Comparison of ENCODE assay signal across 1 cellular context in the genomic region with DNA sequence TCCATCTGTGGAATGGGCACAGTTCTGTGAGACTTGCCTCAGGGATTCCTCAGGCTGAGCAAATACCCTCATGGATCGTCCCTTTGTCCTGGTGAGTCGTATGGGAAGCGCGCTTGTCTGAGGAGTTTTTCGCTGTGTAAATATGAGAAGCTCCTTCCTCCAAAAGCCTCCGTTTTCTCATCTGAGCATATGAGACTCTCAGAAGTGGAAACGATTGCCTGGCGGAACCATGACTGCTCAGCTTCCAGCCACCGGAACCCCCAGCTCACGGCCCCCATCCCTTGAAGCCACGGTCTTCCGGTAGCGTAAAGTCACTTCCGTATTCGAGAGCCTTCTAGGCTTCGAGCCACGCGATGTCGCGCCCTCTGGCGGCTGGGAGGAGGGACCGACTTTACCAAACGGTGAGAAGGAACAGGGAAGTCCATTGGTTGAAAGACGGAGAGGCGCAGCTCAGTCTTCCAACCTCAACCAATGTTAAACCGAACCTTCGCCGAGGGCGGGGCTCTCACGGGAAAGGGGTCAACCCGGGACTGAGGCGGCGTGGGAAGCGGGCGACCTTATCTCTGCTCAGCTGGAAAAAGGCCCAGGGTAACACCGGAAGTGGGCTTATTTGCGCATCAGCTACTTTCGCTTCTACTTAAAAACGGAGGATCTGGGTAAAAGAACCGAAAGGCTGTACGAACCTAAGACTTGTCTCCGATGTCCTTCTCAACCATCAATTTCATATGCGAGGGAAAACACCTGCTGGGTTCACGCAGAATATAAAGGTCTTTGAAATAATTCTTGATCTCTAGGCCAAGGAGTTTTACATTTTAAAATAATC.
TF ChIP-seq lines count a peak whose summit lies in the region.

No MANE protein-coding gene starts in this region.

TF ChIP-seq in K562, 482 proteins besides CTCF, POLR2A, EP300 and RAD21 (continued from another document and continues in another):
- TF ChIP-seq SMC3 (conservative IDR thresholded peaks at IDR 0.05; ENCODE audit: insufficient read depth, low read depth, low read length): no peak; the same call in 1 of the 2 replicates
- TF ChIP-seq MEF2A (IDR thresholded peaks at IDR 0.05; ENCODE audit: control insufficient read depth, low read depth, low read length): no peak
- TF ChIP-seq BHLHE40 (IDR thresholded peaks at IDR 0.05; ENCODE audit: low read length): no peak; the same call in 1 of the 2 replicates
- TF ChIP-seq, protein P1, sequence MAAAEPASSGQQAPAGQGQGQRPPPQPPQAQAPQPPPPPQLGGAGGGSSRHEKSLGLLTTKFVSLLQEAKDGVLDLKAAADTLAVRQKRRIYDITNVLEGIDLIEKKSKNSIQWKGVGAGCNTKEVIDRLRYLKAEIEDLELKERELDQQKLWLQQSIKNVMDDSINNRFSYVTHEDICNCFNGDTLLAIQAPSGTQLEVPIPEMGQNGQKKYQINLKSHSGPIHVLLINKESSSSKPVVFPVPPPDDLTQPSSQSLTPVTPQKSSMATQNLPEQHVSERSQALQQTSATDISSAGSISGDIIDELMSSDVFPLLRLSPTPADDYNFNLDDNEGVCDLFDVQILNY (CRISPR knock-in tag; IDR thresholded peaks at IDR 0.05): no peak
- TF ChIP-seq, protein P2, sequence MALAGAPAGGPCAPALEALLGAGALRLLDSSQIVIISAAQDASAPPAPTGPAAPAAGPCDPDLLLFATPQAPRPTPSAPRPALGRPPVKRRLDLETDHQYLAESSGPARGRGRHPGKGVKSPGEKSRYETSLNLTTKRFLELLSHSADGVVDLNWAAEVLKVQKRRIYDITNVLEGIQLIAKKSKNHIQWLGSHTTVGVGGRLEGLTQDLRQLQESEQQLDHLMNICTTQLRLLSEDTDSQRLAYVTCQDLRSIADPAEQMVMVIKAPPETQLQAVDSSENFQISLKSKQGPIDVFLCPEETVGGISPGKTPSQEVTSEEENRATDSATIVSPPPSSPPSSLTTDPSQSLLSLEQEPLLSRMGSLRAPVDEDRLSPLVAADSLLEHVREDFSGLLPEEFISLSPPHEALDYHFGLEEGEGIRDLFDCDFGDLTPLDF (CRISPR knock-in tag; IDR thresholded peaks at IDR 0.05): peak; percentile 20; the same call in 1 of the 2 replicates
- no peak for TF ChIP-seq SP1 (CRISPR knock-in tag; IDR thresholded peaks at IDR 0.05)
- peak; percentile 88 for TF ChIP-seq SNIP1 (IDR thresholded peaks at IDR 0.05; ENCODE audit: low read depth)
- TF ChIP-seq ELF2 (CRISPR knock-in tag; IDR thresholded peaks at IDR 0.05): peak; percentile 96
- TF ChIP-seq, protein P3, sequence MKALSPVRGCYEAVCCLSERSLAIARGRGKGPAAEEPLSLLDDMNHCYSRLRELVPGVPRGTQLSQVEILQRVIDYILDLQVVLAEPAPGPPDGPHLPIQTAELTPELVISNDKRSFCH (CRISPR knock-in tag; IDR thresholded peaks at IDR 0.05): no peak
- TF ChIP-seq, protein P3 (tag; IDR thresholded peaks at IDR 0.05): peak; percentile 60; the same call in 1 of the 2 replicates
- TF ChIP-seq, protein P4, sequence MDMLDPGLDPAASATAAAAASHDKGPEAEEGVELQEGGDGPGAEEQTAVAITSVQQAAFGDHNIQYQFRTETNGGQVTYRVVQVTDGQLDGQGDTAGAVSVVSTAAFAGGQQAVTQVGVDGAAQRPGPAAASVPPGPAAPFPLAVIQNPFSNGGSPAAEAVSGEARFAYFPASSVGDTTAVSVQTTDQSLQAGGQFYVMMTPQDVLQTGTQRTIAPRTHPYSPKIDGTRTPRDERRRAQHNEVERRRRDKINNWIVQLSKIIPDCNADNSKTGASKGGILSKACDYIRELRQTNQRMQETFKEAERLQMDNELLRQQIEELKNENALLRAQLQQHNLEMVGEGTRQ (CRISPR knock-in tag; IDR thresholded peaks at IDR 0.05): no peak
- TF ChIP-seq RBM39 (optimal IDR thresholded peaks at IDR 0.05; ENCODE audit: low read depth, low read length): no peak
- TF ChIP-seq CEBPG (CRISPR knock-in tag; IDR thresholded peaks at IDR 0.05): no peak
- no peak for TF ChIP-seq CEBPG (tag; conservative IDR thresholded peaks at IDR 0.05 in 1 of 2, IDR thresholded peaks at IDR 0.05 in 1 of 2)
- no peak for TF ChIP-seq NCOA2 (IDR thresholded peaks at IDR 0.05; ENCODE audit: partially characterized antibody in 2 of 2)
- TF ChIP-seq, protein P5, sequence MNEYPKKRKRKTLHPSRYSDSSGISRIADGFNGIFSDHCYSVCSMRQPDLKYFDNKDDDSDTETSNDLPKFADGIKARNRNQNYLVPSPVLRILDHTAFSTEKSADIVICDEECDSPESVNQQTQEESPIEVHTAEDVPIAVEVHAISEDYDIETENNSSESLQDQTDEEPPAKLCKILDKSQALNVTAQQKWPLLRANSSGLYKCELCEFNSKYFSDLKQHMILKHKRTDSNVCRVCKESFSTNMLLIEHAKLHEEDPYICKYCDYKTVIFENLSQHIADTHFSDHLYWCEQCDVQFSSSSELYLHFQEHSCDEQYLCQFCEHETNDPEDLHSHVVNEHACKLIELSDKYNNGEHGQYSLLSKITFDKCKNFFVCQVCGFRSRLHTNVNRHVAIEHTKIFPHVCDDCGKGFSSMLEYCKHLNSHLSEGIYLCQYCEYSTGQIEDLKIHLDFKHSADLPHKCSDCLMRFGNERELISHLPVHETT (CRISPR knock-in tag; conservative IDR thresholded peaks at IDR 0.05 in 1 of 2, IDR thresholded peaks at IDR 0.05 in 1 of 2): peak in 1 of 2 experiments; percentile 80; a peak in 2 of 4 replicates
- TF ChIP-seq KLF16 (IDR thresholded peaks at IDR 0.05): peak; percentile 42; the same call in 1 of the 2 replicates
- peak; percentile 68; the same call in 1 of the 2 replicates for TF ChIP-seq SUPT5H (IDR thresholded peaks at IDR 0.05)
- peak; percentile 68; the same call in 1 of the 2 replicates for TF ChIP-seq NBN (IDR thresholded peaks at IDR 0.05; ENCODE audit: low read depth)
- TF ChIP-seq, protein P6, sequence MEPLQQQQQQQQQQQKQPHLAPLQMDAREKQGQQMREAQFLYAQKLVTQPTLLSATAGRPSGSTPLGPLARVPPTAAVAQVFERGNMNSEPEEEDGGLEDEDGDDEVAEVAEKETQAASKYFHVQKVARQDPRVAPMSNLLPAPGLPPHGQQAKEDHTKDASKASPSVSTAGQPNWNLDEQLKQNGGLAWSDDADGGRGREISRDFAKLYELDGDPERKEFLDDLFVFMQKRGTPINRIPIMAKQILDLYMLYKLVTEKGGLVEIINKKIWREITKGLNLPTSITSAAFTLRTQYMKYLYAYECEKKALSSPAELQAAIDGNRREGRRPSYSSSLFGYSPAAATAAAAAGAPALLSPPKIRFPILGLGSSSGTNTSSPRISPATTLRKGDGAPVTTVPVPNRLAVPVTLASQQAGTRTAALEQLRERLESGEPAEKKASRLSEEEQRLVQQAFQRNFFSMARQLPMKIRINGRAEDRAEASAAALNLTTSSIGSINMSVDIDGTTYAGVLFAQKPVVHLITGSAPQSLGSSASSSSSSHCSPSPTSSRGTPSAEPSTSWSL (CRISPR knock-in tag; IDR thresholded peaks at IDR 0.05; ENCODE audit: borderline replicate concordance): no peak
- no peak for TF ChIP-seq BRF1 (IDR thresholded peaks at IDR 0.05; ENCODE audit: borderline replicate concordance, extremely low read depth, insufficient read length)
- TF ChIP-seq, protein P7, sequence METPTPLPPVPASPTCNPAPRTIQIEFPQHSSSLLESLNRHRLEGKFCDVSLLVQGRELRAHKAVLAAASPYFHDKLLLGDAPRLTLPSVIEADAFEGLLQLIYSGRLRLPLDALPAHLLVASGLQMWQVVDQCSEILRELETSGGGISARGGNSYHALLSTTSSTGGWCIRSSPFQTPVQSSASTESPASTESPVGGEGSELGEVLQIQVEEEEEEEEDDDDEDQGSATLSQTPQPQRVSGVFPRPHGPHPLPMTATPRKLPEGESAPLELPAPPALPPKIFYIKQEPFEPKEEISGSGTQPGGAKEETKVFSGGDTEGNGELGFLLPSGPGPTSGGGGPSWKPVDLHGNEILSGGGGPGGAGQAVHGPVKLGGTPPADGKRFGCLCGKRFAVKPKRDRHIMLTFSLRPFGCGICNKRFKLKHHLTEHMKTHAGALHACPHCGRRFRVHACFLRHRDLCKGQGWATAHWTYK (CRISPR knock-in tag; IDR thresholded peaks at IDR 0.05): no peak
- no peak for TF ChIP-seq NUFIP1 (IDR thresholded peaks at IDR 0.05; ENCODE audit: partially characterized antibody)
- no peak for TF ChIP-seq NFE2L1 (tag; IDR thresholded peaks at IDR 0.05; ENCODE audit: borderline replicate concordance, low read depth)
- no peak for TF ChIP-seq DNMT1 (IDR thresholded peaks at IDR 0.05)
- no peak for TF ChIP-seq PRPF4 (IDR thresholded peaks at IDR 0.05; ENCODE audit: insufficient read depth, low read depth, low read length, poor library complexity, severe bottlenecking)
- TF ChIP-seq MTF1 (CRISPR knock-in tag; IDR thresholded peaks at IDR 0.05; ENCODE audit: borderline replicate concordance): no peak
- TF ChIP-seq, protein P8, sequence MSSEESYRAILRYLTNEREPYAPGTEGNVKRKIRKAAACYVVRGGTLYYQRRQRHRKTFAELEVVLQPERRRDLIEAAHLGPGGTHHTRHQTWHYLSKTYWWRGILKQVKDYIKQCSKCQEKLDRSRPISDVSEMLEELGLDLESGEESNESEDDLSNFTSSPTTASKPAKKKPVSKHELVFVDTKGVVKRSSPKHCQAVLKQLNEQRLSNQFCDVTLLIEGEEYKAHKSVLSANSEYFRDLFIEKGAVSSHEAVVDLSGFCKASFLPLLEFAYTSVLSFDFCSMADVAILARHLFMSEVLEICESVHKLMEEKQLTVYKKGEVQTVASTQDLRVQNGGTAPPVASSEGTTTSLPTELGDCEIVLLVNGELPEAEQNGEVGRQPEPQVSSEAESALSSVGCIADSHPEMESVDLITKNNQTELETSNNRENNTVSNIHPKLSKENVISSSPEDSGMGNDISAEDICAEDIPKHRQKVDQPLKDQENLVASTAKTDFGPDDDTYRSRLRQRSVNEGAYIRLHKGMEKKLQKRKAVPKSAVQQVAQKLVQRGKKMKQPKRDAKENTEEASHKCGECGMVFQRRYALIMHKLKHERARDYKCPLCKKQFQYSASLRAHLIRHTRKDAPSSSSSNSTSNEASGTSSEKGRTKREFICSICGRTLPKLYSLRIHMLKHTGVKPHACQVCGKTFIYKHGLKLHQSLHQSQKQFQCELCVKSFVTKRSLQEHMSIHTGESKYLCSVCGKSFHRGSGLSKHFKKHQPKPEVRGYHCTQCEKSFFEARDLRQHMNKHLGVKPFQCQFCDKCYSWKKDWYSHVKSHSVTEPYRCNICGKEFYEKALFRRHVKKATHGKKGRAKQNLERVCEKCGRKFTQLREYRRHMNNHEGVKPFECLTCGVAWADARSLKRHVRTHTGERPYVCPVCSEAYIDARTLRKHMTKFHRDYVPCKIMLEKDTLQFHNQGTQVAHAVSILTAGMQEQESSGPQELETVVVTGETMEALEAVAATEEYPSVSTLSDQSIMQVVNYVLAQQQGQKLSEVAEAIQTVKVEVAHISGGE (CRISPR knock-in tag; IDR thresholded peaks at IDR 0.05): peak in 2 of 3 experiments; percentile 71 to 97; a peak in 4 of 6 replicates
- no peak for TF ChIP-seq CCNT2 (IDR thresholded peaks at IDR 0.05; ENCODE audit: borderline replicate concordance, extremely low read depth, insufficient read length, low read depth, low read length)
- no peak for TF ChIP-seq RFX5 (IDR thresholded peaks at IDR 0.05; ENCODE audit: low read depth, low read length)
- no peak for TF ChIP-seq SRSF3 (IDR thresholded peaks at IDR 0.05; ENCODE audit: insufficient read depth, low read length)
- no peak for TF ChIP-seq GTF2A2 (tag; IDR thresholded peaks at IDR 0.05)
- TF ChIP-seq HCFC1 (IDR thresholded peaks at IDR 0.05; ENCODE audit: low read depth, low read length): peak; percentile 80
- no peak for TF ChIP-seq POU5F1 (IDR thresholded peaks at IDR 0.05; ENCODE audit: borderline replicate concordance, low read depth, low read length, partially characterized antibody)
- peak; percentile 54 for TF ChIP-seq NCOR1 (IDR thresholded peaks at IDR 0.05)
- TF ChIP-seq HMGN3 (IDR thresholded peaks at IDR 0.05; ENCODE audit: borderline replicate concordance, extremely low read depth, insufficient read length, low read depth, low read length): peak; percentile 29
- no peak for TF ChIP-seq PCBP2 (IDR thresholded peaks at IDR 0.05; ENCODE audit: low read depth, low read length, poor library complexity, severe bottlenecking)
- TF ChIP-seq CBFA2T2 (conservative IDR thresholded peaks at IDR 0.05): no peak
- TF ChIP-seq HIVEP1 (CRISPR knock-in tag; IDR thresholded peaks at IDR 0.05): no peak
- TF ChIP-seq FOXM1 (IDR thresholded peaks at IDR 0.05; ENCODE audit: low read depth): peak; percentile 80
- no peak for TF ChIP-seq FOXM1 (CRISPR knock-in tag; IDR thresholded peaks at IDR 0.05; ENCODE audit: low read depth)
- TF ChIP-seq ARHGAP35 (IDR thresholded peaks at IDR 0.05; ENCODE audit: partially characterized antibody): no peak
- TF ChIP-seq BCL6 (CRISPR knock-in tag; IDR thresholded peaks at IDR 0.05): no peak
- no peak for TF ChIP-seq JUNB (CRISPR knock-in tag; conservative IDR thresholded peaks at IDR 0.05)
- no peak for TF ChIP-seq SLC30A9 (CRISPR knock-in tag; IDR thresholded peaks at IDR 0.05)
- TF ChIP-seq RBM22 (IDR thresholded peaks at IDR 0.05; ENCODE audit: low read depth, low read length, poor library complexity, severe bottlenecking): peak; percentile 36
- TF ChIP-seq ZNF263 (CRISPR knock-in tag; IDR thresholded peaks at IDR 0.05; ENCODE audit: borderline replicate concordance): no peak
- no peak for TF ChIP-seq PURB (CRISPR knock-in tag; IDR thresholded peaks at IDR 0.05; ENCODE audit: low read depth)
- no peak for TF ChIP-seq KLF13 (tag; IDR thresholded peaks at IDR 0.05; ENCODE audit: borderline replicate concordance, low read depth)
- TF ChIP-seq ZNF764 (CRISPR knock-in tag; IDR thresholded peaks at IDR 0.05; ENCODE audit: low read depth): no peak
- no peak for TF ChIP-seq ZNF551 (CRISPR knock-in tag; IDR thresholded peaks at IDR 0.05)
- TF ChIP-seq ZNF124 (CRISPR knock-in tag; IDR thresholded peaks at IDR 0.05): no peak
- TF ChIP-seq FOXK2 (conservative IDR thresholded peaks at IDR 0.05 in 1 of 2, IDR thresholded peaks at IDR 0.05 in 1 of 2; ENCODE audit: low read depth in 2 of 2): peak; percentile 56; a peak in 3 of 4 replicates
- TF ChIP-seq, protein P9, sequence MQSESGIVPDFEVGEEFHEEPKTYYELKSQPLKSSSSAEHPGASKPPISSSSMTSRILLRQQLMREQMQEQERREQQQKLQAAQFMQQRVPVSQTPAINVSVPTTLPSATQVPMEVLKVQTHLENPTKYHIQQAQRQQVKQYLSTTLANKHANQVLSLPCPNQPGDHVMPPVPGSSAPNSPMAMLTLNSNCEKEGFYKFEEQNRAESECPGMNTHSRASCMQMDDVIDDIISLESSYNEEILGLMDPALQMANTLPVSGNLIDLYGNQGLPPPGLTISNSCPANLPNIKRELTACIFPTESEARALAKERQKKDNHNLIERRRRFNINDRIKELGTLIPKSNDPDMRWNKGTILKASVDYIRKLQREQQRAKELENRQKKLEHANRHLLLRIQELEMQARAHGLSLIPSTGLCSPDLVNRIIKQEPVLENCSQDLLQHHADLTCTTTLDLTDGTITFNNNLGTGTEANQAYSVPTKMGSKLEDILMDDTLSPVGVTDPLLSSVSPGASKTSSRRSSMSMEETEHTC (IDR thresholded peaks at IDR 0.05): no peak
- 0 out of 4 replicates have a peak, but pooled peaks have one; percentile 9 to 32 for TF ChIP-seq SIN3A (IDR thresholded peaks at IDR 0.05; ENCODE audit: borderline replicate concordance in 2 of 2, control insufficient read depth in 1 of 2, low read depth in 2 of 2, low read length in 2 of 2)
